ENCODE assay signal across 15 cellular contexts in the genomic region with DNA sequence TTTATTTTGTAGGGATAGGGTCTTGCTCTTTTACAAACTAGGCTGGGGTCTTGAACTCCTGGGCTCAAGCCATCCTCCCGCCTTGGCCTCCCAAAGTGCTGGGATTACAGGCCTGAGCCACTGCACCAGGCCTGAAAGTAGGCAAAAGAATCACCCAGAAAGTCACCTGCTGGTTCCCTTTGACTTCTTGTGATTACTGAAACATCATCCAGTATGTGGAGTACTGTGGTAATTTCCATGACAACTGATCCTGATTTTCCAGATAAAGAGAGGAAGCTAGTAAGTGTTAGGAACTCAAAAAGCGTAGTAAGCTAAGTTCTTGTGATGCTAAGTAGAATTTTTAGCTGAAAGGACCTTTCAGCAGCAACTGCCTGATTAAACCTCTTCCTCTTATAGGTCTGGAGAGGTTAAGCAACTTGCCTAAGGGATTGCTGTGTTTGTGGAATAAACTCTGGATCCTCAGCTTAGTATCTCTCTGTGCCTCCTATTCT. TPM values are rescaled to one million over a fixed set of nuclear protein-coding genes. Genes with fewer than 3 reads are reported as not detected.
DNase-seq lines count a peak whose midpoint lies in the region; ATAC-seq and TF ChIP-seq lines count a peak whose summit lies in the region.
"Had no signal": no experiment of that assay in that cellular context is flagged by ENCODE, and none has a peak within 500 bp of the region (broad histone marks: within the 10 kb centered on the region; RNA-seq: fewer than 3 reads in every experiment).

No MANE protein-coding gene starts in this region.

- no peak for TF ChIP-seq CTCF in CD8-positive, alpha-beta T cell (IDR thresholded peaks at IDR 0.05)
- no peak for TF ChIP-seq CTCF in breast epithelium (IDR thresholded peaks at IDR 0.05)

- intact Hi-C loops in CD8-positive, alpha-beta T cell (cut with DNase I, micrococcal nuclease), result no loop called here
- intact Hi-C loops in breast epithelium (cut with DNase I; ENCODE audit: low total_unique reads), result no loop called here

- H3K9me3 ChIP-seq in CD8-positive, alpha-beta T cell (ENCODE audit: low read length), result no peaks in the 10 kb centered on the region
- H3K9me3 ChIP-seq in HUES48 (ENCODE audit: control insufficient read depth, insufficient read depth, low read length) (no peaks in the 10 kb centered on the region), breast epithelium (no peaks in the 10 kb centered on the region)
- H3K9me3 ChIP-seq: colonic mucosa, spleen, upper lobe of left lung had no signal

- H3K36me3 ChIP-seq in CD8-positive, alpha-beta T cell (ENCODE audit: insufficient read depth, low read length), result no peaks in the 10 kb centered on the region
- no peaks in the 10 kb centered on the region for H3K36me3 ChIP-seq in HUES48 (ENCODE audit: control insufficient read depth, insufficient read depth, low read length)
- H3K36me3 ChIP-seq in breast epithelium, result no peaks in the 10 kb centered on the region
- H3K36me3 ChIP-seq: colonic mucosa, upper lobe of left lung had no signal

- no peak for ATAC-seq in CD8-positive, alpha-beta T cell
- ATAC-seq in GM19023 (IDR thresholded peaks at IDR 0.05; ENCODE audit: unreplicated experiment) (no peak), GM21381 (IDR thresholded peaks at IDR 0.05; ENCODE audit: unreplicated experiment) (no peak)
- ATAC-seq in stimulated activated memory B cell treated with anti-CD40 and anti-IgM and Interleukin-4, amounts not matched to agents 10 μg/mL and 1 μg/mL and 100 μg/mL, for 72 hours, result no peak

- POLR2A ChIA-PET in CD8-positive, alpha-beta T cell (lab: Charles Lee), result interaction anchor here (0.7 to 2.7 kb wide), 4 partner anchors 14 to 158 kb away, joined by 3 to 18 read pairs (median 4); a partner anchor contains a TSS

- H3K36me3 Mint-ChIP-seq in CD8-positive, alpha-beta T cell, result peaks cover 15% of the 10 kb centered on the region
- H3K36me3 Mint-ChIP-seq in stimulated activated memory B cell treated with anti-CD40 and anti-IgM and Interleukin-4, amounts not matched to agents 10 μg/mL and 1 μg/mL and 100 μg/mL, for 72 hours, result peaks cover 11% of the 10 kb centered on the region

- no peaks in the 10 kb centered on the region for H3K9me3 Mint-ChIP-seq in CD8-positive, alpha-beta T cell
- no peaks in the 10 kb centered on the region for H3K9me3 Mint-ChIP-seq in stimulated activated memory B cell treated with anti-CD40 and anti-IgM and Interleukin-4, amounts not matched to agents 10 μg/mL and 1 μg/mL and 100 μg/mL, for 72 hours

- TF ChIP-seq POLR2A in breast epithelium (IDR thresholded peaks at IDR 0.05), result no peak

- H3K4me1 ChIP-seq in CD8-positive, alpha-beta T cell (ENCODE audit: insufficient read depth, low read length), result peaks cover 77% of the 10 kb centered on the region
- H3K4me1 ChIP-seq in HUES48 (ENCODE audit: control insufficient read depth, insufficient read depth, low read length) (peaks cover 50% of the 10 kb centered on the region), breast epithelium (no peaks in the 10 kb centered on the region)

- CTCF ChIA-PET in CD8-positive, alpha-beta T cell (lab: Charles Lee), result interaction anchor here (0.6 to 5.4 kb wide), 4 partner anchors 12 to 30 kb away, joined by 3 to 16 read pairs (median 4); no protein-coding TSS in a partner anchor

- H3K4me3 Mint-ChIP-seq in CD8-positive, alpha-beta T cell, result peak overlapping the region; percentile 17
- no peak overlapping the region for H3K4me3 Mint-ChIP-seq in stimulated activated memory B cell treated with anti-CD40 and anti-IgM and Interleukin-4, amounts not matched to agents 10 μg/mL and 1 μg/mL and 100 μg/mL, for 72 hours

- no peak for DNase-seq in CD8-positive, alpha-beta T cell
- DNase-seq in amniotic epithelial cell (ENCODE audit: low read depth), result peak; percentile 58
- DNase-seq in medulla oblongata (ENCODE audit: extremely low spot score), result peak; percentile 20
- DNase-seq in breast epithelium (ENCODE audit: low spot score in 2 of 2), result no peak
- DNase-seq: activated CD4-positive, alpha-beta T cell treated with anti-CD3 and anti-CD28 coated beads for 1 hour; activated naive CD4-positive, alpha-beta T cell; colonic mucosa; kidney glomerular epithelial cell; NCI-H1436; spleen; upper lobe of left lung had no signal

- H3K4me1 Mint-ChIP-seq in CD8-positive, alpha-beta T cell (ENCODE audit: low read depth), result peaks cover 90% of the 10 kb centered on the region
- H3K4me1 Mint-ChIP-seq in stimulated activated memory B cell treated with anti-CD40 and anti-IgM and Interleukin-4, amounts not matched to agents 10 μg/mL and 1 μg/mL and 100 μg/mL, for 72 hours, result peaks cover 78% of the 10 kb centered on the region

- H3K27me3 ChIP-seq in CD8-positive, alpha-beta T cell (ENCODE audit: insufficient read depth, low read length), result no peaks in the 10 kb centered on the region
- H3K27me3 ChIP-seq in HUES48 (ENCODE audit: control insufficient read depth, insufficient read depth, low read length) (no peaks in the 10 kb centered on the region), breast epithelium (no peaks in the 10 kb centered on the region)
- H3K27me3 ChIP-seq: colonic mucosa, spleen, upper lobe of left lung had no signal

- H3K4me3 ChIP-seq in CD8-positive, alpha-beta T cell (ENCODE audit: low read depth, low read length), result no peak overlapping the region
- H3K4me3 ChIP-seq in HUES48 (ENCODE audit: low read depth, low read length), result peak overlapping the region; percentile 20; the same call in 1 of the 2 replicates
- no peak overlapping the region for H3K4me3 ChIP-seq in breast epithelium
- H3K4me3 ChIP-seq: colonic mucosa, spleen, upper lobe of left lung had no signal

- H3K27ac Mint-ChIP-seq in CD8-positive, alpha-beta T cell, result no peak overlapping the region
- no peak overlapping the region for H3K27ac Mint-ChIP-seq in stimulated activated memory B cell treated with anti-CD40 and anti-IgM and Interleukin-4, amounts not matched to agents 10 μg/mL and 1 μg/mL and 100 μg/mL, for 72 hours

- no peak overlapping the region for H3K9ac ChIP-seq in HUES48 (ENCODE audit: low read depth, low read length)

- H3K27me3 Mint-ChIP-seq in CD8-positive, alpha-beta T cell (ENCODE audit: low read depth), result no peaks in the 10 kb centered on the region
- no peaks in the 10 kb centered on the region for H3K27me3 Mint-ChIP-seq in stimulated activated memory B cell treated with anti-CD40 and anti-IgM and Interleukin-4, amounts not matched to agents 10 μg/mL and 1 μg/mL and 100 μg/mL, for 72 hours

- H3K27ac ChIP-seq in CD8-positive, alpha-beta T cell (ENCODE audit: low read depth, low read length), result no peak overlapping the region
- peak overlapping the region; percentile 54 for H3K27ac ChIP-seq in HUES48 (ENCODE audit: low read depth, low read length)
- H3K27ac ChIP-seq in breast epithelium, result no peak overlapping the region

RNA-seq across cellular contexts. Expression of a gene that starts 16.7 kb away (rescaled TPM):
- 100 to 1,000 TPM; 110 to 113 TPM for total RNA-seq in CD8-positive, alpha-beta T cell
- 100 to 1,000 TPM in 1 of 3 donors, 10 to 100 TPM in 2; 73.5 to 120 (median 96.4) TPM for total RNA-seq in breast epithelium

Comparison
In these comparisons a context has a peak if more than half of its experiments do, and no peak if none do; other contexts are left out.
1. DNase-seq: peak in amniotic epithelial cell (single experiment) and medulla oblongata (single experiment); none in CD8-positive, alpha-beta T cell (0 of 7) and breast epithelium (0 of 2).